In genomic region chr10:32985341-32985764, GRCh38 we compare ENCODE assay signal across 1 cellular context.
TF ChIP-seq lines count a peak whose summit lies in the region.

No MANE protein-coding gene starts in this region.

TF ChIP-seq in A549, 52 proteins besides CTCF, POLR2A, EP300 and RAD21 (continued from another document):
- TF ChIP-seq REST (IDR thresholded peaks at IDR 0.05): no peak
TF ChIP-seq in A549: peak in this region for 10.
